Comparison of ENCODE assay signal across 8 cellular contexts in the genomic region with DNA sequence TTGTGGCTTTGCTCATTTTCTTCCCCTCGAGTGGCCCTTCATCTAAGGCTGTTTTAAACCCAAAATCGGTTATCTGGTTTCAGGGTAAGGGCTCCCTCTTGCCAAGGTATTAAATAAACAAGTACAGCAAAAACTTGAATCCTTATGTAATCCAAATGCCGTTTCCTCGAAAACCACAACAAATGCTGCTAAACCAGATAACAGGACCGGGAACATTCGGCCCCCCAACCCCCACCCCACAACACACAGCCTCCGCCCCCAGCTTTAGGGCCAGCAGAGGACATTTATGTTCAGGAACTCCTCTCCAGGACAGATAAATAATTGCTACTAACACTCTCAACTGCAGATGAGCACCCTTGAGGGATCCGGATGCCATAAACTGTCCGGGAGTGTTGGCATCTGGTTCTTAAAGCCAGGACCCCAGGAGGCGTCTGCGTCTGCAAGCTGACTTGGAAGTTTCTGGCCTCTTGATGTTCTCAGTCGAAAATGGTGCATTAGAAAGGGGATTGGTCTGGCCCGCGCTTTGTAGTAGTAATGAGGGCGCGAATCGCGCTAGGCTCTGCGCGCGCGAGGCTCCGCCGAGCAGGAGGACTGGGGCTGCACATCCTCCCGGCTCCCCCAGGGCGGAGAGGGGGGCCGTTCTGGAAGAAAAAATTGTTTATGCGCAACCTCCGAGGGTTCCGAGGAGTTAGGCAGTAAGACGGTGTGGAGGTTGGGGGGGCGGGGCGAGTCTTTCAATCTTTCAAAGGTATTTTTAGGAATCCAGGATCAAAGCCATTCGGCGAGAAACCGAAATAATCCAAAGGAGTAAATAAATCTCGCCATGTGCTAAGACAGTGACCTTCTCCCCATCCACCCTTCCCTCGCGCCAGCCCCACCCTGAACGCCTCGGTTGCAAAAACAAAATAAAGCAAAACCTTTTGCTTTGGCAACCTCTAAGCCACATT. TPM values are rescaled to one million over a fixed set of nuclear protein-coding genes. Genes with fewer than 3 reads are reported as not detected.
DNase-seq lines count a peak whose midpoint lies in the region; ATAC-seq, FAIRE-seq and TF ChIP-seq lines count a peak whose summit lies in the region.

No MANE protein-coding gene starts in this region.

- peaks cover 10% of the 10 kb centered on the region for H3K79me2 ChIP-seq in HCT116 (ENCODE audit: insufficient read depth, low read length)

- H3K9ac ChIP-seq in HCT116 (ENCODE audit: low read length): peak overlapping the region; percentile 75

- H3K27me3 Mint-ChIP-seq in activated T-helper 17 cell treated with anti-CD3 and anti-CD28 coated beads, Interleukin-2, amount 50 U/mL, for 72 hours: peaks cover 25% of the 10 kb centered on the region
- H3K27me3 Mint-ChIP-seq in neural crest cell (ENCODE audit: low read depth): peaks cover 65% of the 10 kb centered on the region

- peaks cover 0 to 4% of the 10 kb centered on the region in 2 experiments; a peak in 2 of 4 replicates for H3K36me3 ChIP-seq in HCT116 (ENCODE audit: control insufficient read depth in 1 of 2, insufficient read depth in 2 of 2, low read length in 2 of 2)
- H3K36me3 ChIP-seq in gastroesophageal sphincter: no peaks in the 10 kb centered on the region

- peak; percentile 58 for DNase-seq in AG08396 (ENCODE audit: low spot score)
- peak; percentile 34 for DNase-seq in HCT116 (ENCODE audit: low read depth, low spot score)
- DNase-seq in NCI-H748 treated with DMSO at 0.1 percent for 48 hours (lab: John Stamatoyannopoulos, UW): peak; percentile 89
- DNase-seq in neural crest cell (ENCODE audit: low read depth, low spot score): peak; percentile 45
- DNase-seq in GM12891 (ENCODE audit: insufficient read length, low spot score): no peak

- POLR2A ChIA-PET in HCT116 (lab: Charles Lee): interaction anchor here (0.6 to 1.4 kb wide), 2 partner anchors 15 to 937 kb away, joined by 3 to 5 read pairs; no protein-coding TSS in a partner anchor

- CTCF ChIA-PET in HCT116 (lab: Charles Lee): no interaction called here

- peaks cover 28% of the 10 kb centered on the region for H3K36me3 Mint-ChIP-seq in activated T-helper 17 cell treated with anti-CD3 and anti-CD28 coated beads, Interleukin-2, amount 50 U/mL, for 72 hours (ENCODE audit: low read depth)
- H3K36me3 Mint-ChIP-seq in neural crest cell (ENCODE audit: low read depth): peaks cover 9% of the 10 kb centered on the region

- peak overlapping the region; percentile 87 for H3K4me2 ChIP-seq in HCT116 (ENCODE audit: low read length)

- H3K27ac ChIP-seq in HCT116 (ENCODE audit: low read depth, low read length) (peak overlapping the region; percentile 97), gastroesophageal sphincter (peak overlapping the region; percentile 76 to 99 (median 97))

- WGBS in gastroesophageal sphincter (ENCODE audit: low coverage in 1 of 2), 2 donors: 0 to 1% methylated on average over 13 to 15 of the region's 41 CpGs

- TF ChIP-seq POLR2A in HCT116 (IDR thresholded peaks at IDR 0.05; ENCODE audit: borderline replicate concordance, extremely low read depth, insufficient read depth, insufficient read length): no peak
- TF ChIP-seq POLR2A in gastroesophageal sphincter (IDR thresholded peaks at IDR 0.05): no peak
- TF ChIP-seq POLR2A in GM12891 (IDR thresholded peaks at IDR 0.05; ENCODE audit: low read depth, low read length): no peak

- TF ChIP-seq RAD21 in HCT116 (IDR thresholded peaks at IDR 0.05; ENCODE audit: low read depth): no peak

- BruUV-seq in HCT116 (replicated peaks; lab: Mats Ljungman, UMichigan): TSS peak; percentile 35

- no peak overlapping the region for H2AFZ ChIP-seq in HCT116 (ENCODE audit: low read depth, low read length, poor library complexity, severe bottlenecking)

- peaks cover 10% of the 10 kb centered on the region for H3K4me1 Mint-ChIP-seq in activated T-helper 17 cell treated with anti-CD3 and anti-CD28 coated beads, Interleukin-2, amount 50 U/mL, for 72 hours
- H3K4me1 Mint-ChIP-seq in neural crest cell: peaks cover 49% of the 10 kb centered on the region

- TF ChIP-seq EP300 in gastroesophageal sphincter (IDR thresholded peaks at IDR 0.05): no peak

- peaks cover under 1% of the 10 kb centered on the region; the same call in 1 of the 2 replicates for H4K20me1 ChIP-seq in HCT116 (ENCODE audit: insufficient read depth)

- H3K27ac Mint-ChIP-seq in activated T-helper 17 cell treated with anti-CD3 and anti-CD28 coated beads, Interleukin-2, amount 50 U/mL, for 72 hours: peak overlapping the region; percentile 84
- H3K27ac Mint-ChIP-seq in neural crest cell (ENCODE audit: unreplicated experiment): peak overlapping the region; percentile 85

- ATAC-seq in HCT116 (peak; percentile 10), gastroesophageal sphincter (no peak), GM21576 (IDR thresholded peaks at IDR 0.05; ENCODE audit: unreplicated experiment) (no peak)
- no peak for ATAC-seq in activated T-helper 17 cell treated with anti-CD3 and anti-CD28 coated beads, Interleukin-2, amount 50 U/mL, for 72 hours (replicated peaks)

- H3K9me3 Mint-ChIP-seq in activated T-helper 17 cell treated with anti-CD3 and anti-CD28 coated beads, Interleukin-2, amount 50 U/mL, for 72 hours: peaks cover 13% of the 10 kb centered on the region
- peaks cover 10% of the 10 kb centered on the region for H3K9me3 Mint-ChIP-seq in neural crest cell

- H3K27me3 ChIP-seq in HCT116 (ENCODE audit: insufficient read depth, low read length) (no peaks in the 10 kb centered on the region), gastroesophageal sphincter (no peaks in the 10 kb centered on the region)

- peak overlapping the region; percentile 42 to 61 for H3K4me3 ChIP-seq in HCT116 (replicated peaks in 1 of 2; ENCODE audit: low read depth in 1 of 2, low read length in 2 of 2)
- peak overlapping the region; percentile 22 to 89 for H3K4me3 ChIP-seq in gastroesophageal sphincter

- intact Hi-C loops in HCT116 (cut with micrococcal nuclease): loop anchor here (2.0 kb wide), 1 partner anchor 15 kb away; no protein-coding TSS in a partner anchor

- no peaks in the 10 kb centered on the region for H3K9me2 ChIP-seq in HCT116 (ENCODE audit: insufficient read depth)

- H3K4me1 ChIP-seq in HCT116 (ENCODE audit: control insufficient read depth in 1 of 2, insufficient read depth in 2 of 2, low read length in 2 of 2) (peaks cover 17 to 40% of the 10 kb centered on the region in 2 experiments), gastroesophageal sphincter (peaks cover 0 to 62% (median 16%) of the 10 kb centered on the region in 3 donors)

- H3K9me3 ChIP-seq in HCT116 (ENCODE audit: control insufficient read depth in 1 of 2, insufficient read depth in 1 of 2, low read depth in 1 of 2, low read length in 2 of 2) (no peaks in the 10 kb centered on the region), gastroesophageal sphincter (peaks cover 0 to 13% (median 0%) of the 10 kb centered on the region in 3 donors)

- peak overlapping the region; percentile 96 for H3K4me3 Mint-ChIP-seq in activated T-helper 17 cell treated with anti-CD3 and anti-CD28 coated beads, Interleukin-2, amount 50 U/mL, for 72 hours
- H3K4me3 Mint-ChIP-seq in neural crest cell: peak overlapping the region; percentile 80

- no peak for FAIRE-seq in GM12891 (lab: Jason Lieb, UNC)

- TF ChIP-seq CTCF in HCT116 (IDR thresholded peaks at IDR 0.05 in 2 of 3, conservative IDR thresholded peaks at IDR 0.05 in 1 of 3; ENCODE audit: borderline replicate concordance in 1 of 3, insufficient read depth in 1 of 3, low read depth in 2 of 3, low read length in 2 of 3) (no peak), gastroesophageal sphincter (IDR thresholded peaks at IDR 0.05) (peak in 2 of 4 experiments; percentile 29 to 35), neural crest cell (conservative IDR thresholded peaks at IDR 0.05) (no peak)

- RAD21 ChIA-PET in HCT116 (lab: Charles Lee; ENCODE audit: low non-redundant PET in 1 of 2, low total read pairs in 2 of 2, uncharacterized antibody in 2 of 2, unreplicated experiment in 2 of 2): no interaction called here

TF ChIP-seq in HCT116, 20 proteins besides CTCF, POLR2A, EP300 and RAD21 (continues in another document):
- TF ChIP-seq POLR2AphosphoS5 (IDR thresholded peaks at IDR 0.05; ENCODE audit: low read depth, low read length): peak; percentile 41; the same call in 1 of the 2 replicates

TF ChIP-seq in GM12891, 5 proteins besides CTCF, POLR2A, EP300 and RAD21:
- TF ChIP-seq TAF1 (IDR thresholded peaks at IDR 0.05; ENCODE audit: low read depth, low read length) (no peak), POLR2AphosphoS5 (IDR thresholded peaks at IDR 0.05; ENCODE audit: low read depth, low read length) (no peak), PAX5 (IDR thresholded peaks at IDR 0.05; ENCODE audit: insufficient read depth, low read length, severe bottlenecking) (no peak), POU2F2 (IDR thresholded peaks at IDR 0.05; ENCODE audit: low read depth, low read length) (no peak)

RNA-seq across cellular contexts. Expression of a gene that starts 3.9 kb away (rescaled TPM):
- total RNA-seq in HCT116 (2021; ENCODE audit: unreplicated experiment) (112 TPM), gastroesophageal sphincter (100 to 1,000 TPM; 142 to 384 (median 169) TPM), neural crest cell (44.1 and 46.1 TPM in 2 replicates)
- 197 and 259 TPM in 2 replicates for polyA plus RNA-seq in HCT116 (2012)
- 100 to 1,000 TPM in 1 of 2 donors, 10 to 100 TPM in 1; 85.6 to 425 TPM for total RNA-seq in activated T-helper 17 cell treated with anti-CD3 and anti-CD28 coated beads, Interleukin-2, amount 50 U/mL, for 72 hours
- 22.0 TPM for polyA plus RNA-seq in GM12891 (2012; ENCODE audit: low read depth, missing spikeins)
